ENCODE assay signal across 7 cellular contexts in the genomic region with DNA sequence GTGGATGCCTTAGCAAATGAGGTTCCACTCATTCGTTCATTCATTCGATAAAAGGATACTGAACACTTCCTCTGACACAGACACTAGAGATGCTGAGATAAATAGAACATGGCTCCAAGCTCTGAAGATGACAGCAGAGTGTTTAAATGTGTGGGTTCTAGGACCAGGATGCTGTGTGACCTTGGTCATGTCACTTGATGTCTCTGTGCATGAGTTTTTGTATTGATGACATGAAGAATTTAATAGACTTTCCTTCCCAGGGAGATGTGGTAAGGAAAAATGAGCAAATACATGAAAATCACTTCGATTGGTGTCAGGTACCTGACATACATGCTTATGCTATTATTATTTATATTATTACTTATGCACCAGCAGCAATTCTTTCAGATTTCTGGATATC.
"Had no signal": no experiment of that assay in that cellular context is flagged by ENCODE, and none has a peak within 500 bp of the region (broad histone marks: within the 10 kb centered on the region; RNA-seq: fewer than 3 reads in every experiment).

No MANE protein-coding gene starts in this region.

- FAIRE-seq: HTR-8/SVneo had no signal

- H2AFZ ChIP-seq: GM23248 had no signal

- H3K9ac ChIP-seq: GM23248, KMS-11 had no signal

- H3K27ac ChIP-seq: GM23248, KMS-11 had no signal

- H3K4me2 ChIP-seq: KMS-11 had no signal

- H3K4me3 ChIP-seq: GM23248, HAP-1 had no signal

- H3K36me3 ChIP-seq: HAP-1 had no signal

- DNase-seq: GM23248, IMR-90, Karpas-422, KBM-7 had no signal

- H3K9me3 ChIP-seq: HAP-1 had no signal
